Comparison of ENCODE assay signal across 8 cellular contexts in genomic region chr14:73713804-73714655, GRCh38. TPM values are rescaled to one million over a fixed set of nuclear protein-coding genes. Genes with fewer than 3 reads are reported as not detected.
A peak's percentile ranks its signal among the peaks of the same experiment; 100 is the strongest.
DNase-seq lines count a peak whose midpoint lies in the region; ATAC-seq and TF ChIP-seq lines count a peak whose summit lies in the region.

A gene with protein sequence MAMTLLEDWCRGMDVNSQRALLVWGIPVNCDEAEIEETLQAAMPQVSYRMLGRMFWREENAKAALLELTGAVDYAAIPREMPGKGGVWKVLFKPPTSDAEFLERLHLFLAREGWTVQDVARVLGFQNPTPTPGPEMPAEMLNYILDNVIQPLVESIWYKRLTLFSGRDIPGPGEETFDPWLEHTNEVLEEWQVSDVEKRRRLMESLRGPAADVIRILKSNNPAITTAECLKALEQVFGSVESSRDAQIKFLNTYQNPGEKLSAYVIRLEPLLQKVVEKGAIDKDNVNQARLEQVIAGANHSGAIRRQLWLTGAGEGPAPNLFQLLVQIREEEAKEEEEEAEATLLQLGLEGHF (minus strand): TSS chr14:73714384. CDS start chr14:73713639, 745 bp downstream.

- H3K4me1 Mint-ChIP-seq in GM23338 (peaks cover 33% of the 10 kb centered on the region), natural killer cell (peaks cover 22 to 32% of the 10 kb centered on the region in 2 donors)
- peaks cover 16% of the 10 kb centered on the region for H3K4me1 Mint-ChIP-seq in activated T-helper 2 cell treated with anti-CD3 and anti-CD28 coated beads, Interferon-gamma antibody, Interleukin-2, Interleukin-4, amounts not matched to agents 10 μg/mL and 5 μg/mL and 100 μg/mL, durations not matched to agents 14 hours and 24 hours and 36 hours (ENCODE audit: low read depth)

- H3K9me2 ChIP-seq in GM23338 (ENCODE audit: insufficient read depth) = no peaks in the 10 kb centered on the region

- H3K27ac Mint-ChIP-seq in GM23338 (peak within 1 kb of the TSS; percentile 97), natural killer cell (peak within 1 kb of the TSS; percentile 89 to 95)
- peak within 1 kb of the TSS; percentile 92 for H3K27ac Mint-ChIP-seq in activated T-helper 2 cell treated with anti-CD3 and anti-CD28 coated beads, Interferon-gamma antibody, Interleukin-2, Interleukin-4, amounts not matched to agents 10 μg/mL and 5 μg/mL and 100 μg/mL, durations not matched to agents 14 hours and 24 hours and 36 hours

- ATAC-seq in GM23338 (peak; percentile 66), natural killer cell (peak; percentile 79 to 88 (median 82))

- H2AFZ ChIP-seq in GM23338 = peak within 1 kb of the TSS; percentile 94; the same call in 1 of the 2 replicates

- peak within 1 kb of the TSS; percentile 100 for H3K4me2 ChIP-seq in GM23338

- H3K4me3 Mint-ChIP-seq in GM23338 (peak within 1 kb of the TSS; percentile 93), natural killer cell (peak within 1 kb of the TSS; percentile 98)
- H3K4me3 Mint-ChIP-seq in activated T-helper 2 cell treated with anti-CD3 and anti-CD28 coated beads, Interferon-gamma antibody, Interleukin-2, Interleukin-4, amounts not matched to agents 10 μg/mL and 5 μg/mL and 100 μg/mL, durations not matched to agents 14 hours and 24 hours and 36 hours (ENCODE audit: low read depth) = peak within 1 kb of the TSS; percentile 86

- H3K36me3 ChIP-seq in GM23338 (ENCODE audit: insufficient read depth) = no peaks in the 10 kb centered on the region

- H3K27ac ChIP-seq in GM23338 (ENCODE audit: low read depth) (peak within 1 kb of the TSS; percentile 69; the same call in 1 of the 2 replicates), RWPE1 (peak within 1 kb of the TSS; percentile 97)

- DNase-seq in DMS79 treated with DMSO at 0.1 percent for 48 hours (lab: John Stamatoyannopoulos, UW) = peak; percentile 94
- peak; percentile 93 for DNase-seq in GM23338 (ENCODE audit: low spot score)
- no peak for DNase-seq in LNCaP clone FGC (ENCODE audit: low read depth)
- DNase-seq in RWPE1 (ENCODE audit: low spot score) = peak; percentile 92
- DNase-seq in activated T-helper 2 cell treated with anti-CD3 and anti-CD28 coated beads, Interferon-gamma antibody, Interleukin-2, Interleukin-4, amounts not matched to agents 10 μg/mL and 5 μg/mL and 100 μg/mL, durations not matched to agents 14 hours and 24 hours and 36 hours (ENCODE audit: low spot score) = peak; percentile 85
- peak; percentile 67 for DNase-seq in fibroblast of mammary gland (ENCODE audit: low read depth)
- peak; percentile 77 for DNase-seq in natural killer cell
- peak; percentile 67 to 82 (median 80) for DNase-seq in stimulated activated naive CD4-positive, alpha-beta T cell (lab: John Stamatoyannopoulos, UW)

- peak within 1 kb of the TSS; percentile 97 for H3K4me3 ChIP-seq in GM23338
- H3K4me3 ChIP-seq in LNCaP clone FGC (ENCODE audit: low read depth, low read length) = peak within 1 kb of the TSS; percentile 62
- peak within 1 kb of the TSS; percentile 85 for H3K4me3 ChIP-seq in fibroblast of mammary gland (ENCODE audit: control insufficient read depth, low read depth, low read length)

- TF ChIP-seq CTCF in GM23338 (conservative IDR thresholded peaks at IDR 0.05; ENCODE audit: low read depth in 2 of 2) = no peak
- TF ChIP-seq CTCF in LNCaP clone FGC (IDR thresholded peaks at IDR 0.05; ENCODE audit: control insufficient read depth, extremely low read depth, insufficient read depth) = no peak
- TF ChIP-seq CTCF in RWPE1 (conservative IDR thresholded peaks at IDR 0.05; ENCODE audit: low read depth) = no peak
- TF ChIP-seq CTCF in fibroblast of mammary gland (conservative IDR thresholded peaks at IDR 0.05; ENCODE audit: control insufficient read depth, insufficient read depth, low read depth, low read length) = no peak
- TF ChIP-seq CTCF in natural killer cell (IDR thresholded peaks at IDR 0.05) = no peak

- H3K4me1 ChIP-seq in GM23338 (ENCODE audit: insufficient read depth) = peaks cover 35% of the 10 kb centered on the region

- H3K27me3 Mint-ChIP-seq in GM23338 (ENCODE audit: insufficient read depth, low read depth, poor library complexity) (peaks cover 23% of the 10 kb centered on the region), natural killer cell (ENCODE audit: low read depth in 2 of 2) (no peaks in the 10 kb centered on the region)
- no peaks in the 10 kb centered on the region for H3K27me3 Mint-ChIP-seq in activated T-helper 2 cell treated with anti-CD3 and anti-CD28 coated beads, Interferon-gamma antibody, Interleukin-2, Interleukin-4, amounts not matched to agents 10 μg/mL and 5 μg/mL and 100 μg/mL, durations not matched to agents 14 hours and 24 hours and 36 hours (ENCODE audit: low read depth)

- H3K27me3 ChIP-seq in GM23338 (ENCODE audit: insufficient read depth) = peaks cover 20% of the 10 kb centered on the region; the same call in 1 of the 2 replicates

- peaks cover 23% of the 10 kb centered on the region for H4K20me1 ChIP-seq in GM23338 (replicated peaks; ENCODE audit: insufficient read depth)

- H3F3A ChIP-seq in GM23338 (replicated peaks; ENCODE audit: low read depth) = peaks cover 17% of the 10 kb centered on the region; the same call in 1 of the 2 replicates

- POLR2A ChIA-PET in RWPE1 (lab: Yijun Ruan, JAX; ENCODE audit: low non-redundant PET) = no interaction called here

- peaks cover 34% of the 10 kb centered on the region for H3K79me2 ChIP-seq in GM23338 (replicated peaks; ENCODE audit: insufficient read depth)

- H3K9me3 Mint-ChIP-seq in GM23338 (no peaks in the 10 kb centered on the region; the same call in 2 of the 3 replicates), natural killer cell (no peaks in the 10 kb centered on the region)
- no peaks in the 10 kb centered on the region for H3K9me3 Mint-ChIP-seq in activated T-helper 2 cell treated with anti-CD3 and anti-CD28 coated beads, Interferon-gamma antibody, Interleukin-2, Interleukin-4, amounts not matched to agents 10 μg/mL and 5 μg/mL and 100 μg/mL, durations not matched to agents 14 hours and 24 hours and 36 hours

- CTCF ChIA-PET in RWPE1 (lab: Yijun Ruan, JAX) = interaction anchor here (0.5 to 0.9 kb wide), 2 partner anchors 112 to 242 kb away, joined by 7 to 9 read pairs; no protein-coding TSS in a partner anchor

- intact Hi-C loops in activated T-helper 2 cell treated with anti-CD3 and anti-CD28 coated beads, Interferon-gamma antibody, Interleukin-2, Interleukin-4, amounts not matched to agents 10 μg/mL and 5 μg/mL and 100 μg/mL, durations not matched to agents 14 hours and 24 hours and 36 hours (cut with micrococcal nuclease) = loop anchor here (1.0 to 10.0 kb wide), 8 partner anchors 17 to 659 kb away; partner anchors contain the start of genes BBOF1, ENTPD5 and RBM25
- intact Hi-C loops in natural killer cell (cut with micrococcal nuclease) = no loop called here

- peaks cover 11% of the 10 kb centered on the region for H3K36me3 Mint-ChIP-seq in GM23338 (ENCODE audit: low read depth)
- H3K36me3 Mint-ChIP-seq in activated T-helper 2 cell treated with anti-CD3 and anti-CD28 coated beads, Interferon-gamma antibody, Interleukin-2, Interleukin-4, amounts not matched to agents 10 μg/mL and 5 μg/mL and 100 μg/mL, durations not matched to agents 14 hours and 24 hours and 36 hours (ENCODE audit: low read depth) = peaks cover 43% of the 10 kb centered on the region
- H3K36me3 Mint-ChIP-seq in natural killer cell = no peaks in the 10 kb centered on the region

RNA-seq across cellular contexts. Expression of the gene that starts here (rescaled TPM):
- total RNA-seq in GM23338 (2014; rRNA removed; shearing (Covaris generic)) = 32.9 and 35.6 TPM in 2 replicates
- 18.2 and 19.6 TPM in 2 replicates for polyA plus RNA-seq in GM23338 (2016; fragmentation: Nextera tagmentation; extraction: Ambion mirVana)
- total RNA-seq in activated T-helper 2 cell treated with anti-CD3 and anti-CD28 coated beads, Interferon-gamma antibody, Interleukin-2, Interleukin-4, amounts not matched to agents 10 μg/mL and 5 μg/mL and 100 μg/mL, durations not matched to agents 14 hours and 24 hours and 36 hours = 30.1 and 32.1 TPM in 2 replicates
- total RNA-seq in natural killer cell = 10 to 100 TPM; 26.0 to 32.3 (median 28.9) TPM
